ENCODE assay signal across 28 cellular contexts in the genomic region with DNA sequence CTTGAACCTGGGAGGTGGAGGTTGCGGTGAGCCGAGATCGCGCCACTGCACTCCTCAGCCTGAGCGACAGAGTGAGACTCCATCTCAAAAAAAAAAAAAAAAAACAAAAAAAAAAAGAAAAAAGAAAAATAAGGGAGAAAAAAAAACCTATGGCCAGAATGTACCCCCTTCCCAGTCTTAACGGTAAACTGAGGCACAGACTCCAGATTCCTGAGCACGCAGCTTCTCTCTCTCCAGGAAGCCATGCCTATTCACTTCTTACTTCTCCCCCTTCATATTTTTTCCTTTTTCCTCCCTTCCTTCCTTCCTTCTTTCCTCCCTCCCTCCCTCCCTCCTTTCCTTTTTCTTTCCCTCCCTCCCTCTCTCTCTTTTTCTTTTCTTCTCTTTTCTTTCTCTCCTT. TPM values are rescaled to one million over a fixed set of nuclear protein-coding genes. Genes with fewer than 3 reads are reported as not detected.
"Had no signal": no experiment of that assay in that cellular context is flagged by ENCODE, and none has a peak within 500 bp of the region (broad histone marks: within the 10 kb centered on the region; RNA-seq: fewer than 3 reads in every experiment).

No MANE protein-coding gene starts in this region.

- H2AFZ ChIP-seq: neural progenitor cell, parathyroid adenoma had no signal

- DNase-seq: natural killer cell; occipital lobe; ovary; psoas muscle; right cardiac atrium; stimulated activated CD4-positive, alpha-beta T cell treated with anti-CD3 and anti-CD28 coated beads, Interleukin-12 subunit alpha, Interleukin-12 subunit beta, amount 100 ng/mL, for 4 hours; stimulated activated CD4-positive, alpha-beta T cell treated with anti-CD3 and anti-CD28 coated beads, Interleukin-1b, Interleukin-23, amount 100 ng/mL, for 48 hours; stimulated activated CD4-positive, alpha-beta T cell treated with anti-CD3 and anti-CD28 coated beads, Interleukin-4, amount 100 ng/mL, for 1 hour; stimulated activated CD4-positive, alpha-beta T cell treated with anti-CD3 and anti-CD28 coated beads, Interleukin-4, amount 100 ng/mL, for 4 hours; stimulated activated naive CD4-positive, alpha-beta T cell; stimulated activated naive CD8-positive, alpha-beta T cell treated with anti-CD3 and anti-CD28 coated beads, Interleukin-15, amount 100 ng/mL, for 72 hours; stimulated activated naive CD8-positive, alpha-beta T cell treated with anti-CD3 and anti-CD28 coated beads, Interleukin-15, Interleukin-2, amounts not matched to agents 100 U/mL and 50 U/mL, for 24 hours; substantia nigra; testis; tibial artery; transverse colon; upper lobe of right lung; uterus had no signal

- H3K27ac ChIP-seq: neural progenitor cell, ovary, parathyroid adenoma, psoas muscle, skin epidermis, spleen, suprapubic skin, testis, tibial artery, transverse colon, upper lobe of right lung, uterus had no signal

- H3K36me3 ChIP-seq: neural progenitor cell, ovary, transverse colon, upper lobe of right lung, uterus had no signal

- H3K27me3 ChIP-seq: ovary, suprapubic skin, testis, uterus had no signal

- H3K9me3 ChIP-seq: ovary, psoas muscle, spleen, suprapubic skin, testis, tibial artery, transverse colon, upper lobe of right lung, uterus had no signal

- H3K4me3 ChIP-seq: neural progenitor cell, ovary, psoas muscle, skin epidermis, smooth muscle cell, spleen, suprapubic skin, testis, tibial artery, transverse colon, upper lobe of right lung, uterus had no signal

- H3K4me2 ChIP-seq: neural progenitor cell, smooth muscle cell had no signal

- H3K79me2 ChIP-seq: parathyroid adenoma had no signal

- H3K9ac ChIP-seq: neural progenitor cell, parathyroid adenoma had no signal

- ATAC-seq: natural killer cell; psoas muscle; right cardiac atrium; sciatic nerve; stimulated activated memory B cell treated with anti-CD40 and anti-IgM and Interleukin-4, amounts not matched to agents 10 μg/mL and 1 μg/mL and 100 μg/mL, for 72 hours; stimulated activated naive CD8-positive, alpha-beta T cell treated with anti-CD3 and anti-CD28 coated beads, Interleukin-15, amount 100 ng/mL, for 72 hours; stimulated activated naive CD8-positive, alpha-beta T cell treated with anti-CD3 and anti-CD28 coated beads, Interleukin-15, Interleukin-2, amounts not matched to agents 100 U/mL and 50 U/mL, for 24 hours; upper lobe of right lung had no signal

- H3K4me1 ChIP-seq: neural progenitor cell, psoas muscle, upper lobe of right lung, uterus had no signal

RNA-seq across cellular contexts. Expression of a gene that starts 5.4 kb away (rescaled TPM):
- total RNA-seq: progenitor cell of endocrine pancreas had no signal
- polyA plus RNA-seq: neural cell had no signal
